ENCODE assay signal across 10 cellular contexts in genomic region chr7:93016085-93016471, GRCh38.
DNase-seq lines count a peak whose midpoint lies in the region; ATAC-seq, FAIRE-seq and TF ChIP-seq lines count a peak whose summit lies in the region.
"Had no signal": no experiment of that assay in that cellular context is flagged by ENCODE, and none has a peak within 500 bp of the region (broad histone marks: within the 10 kb centered on the region; RNA-seq: fewer than 3 reads in every experiment).

No MANE protein-coding gene starts in this region.

- no peaks in the 10 kb centered on the region for H3K36me3 ChIP-seq in BLaER1 treated with 17β-estradiol and CSF1 and Interleukin-3, amounts not matched to agents 10 nM and 100 nM
- H3K36me3 ChIP-seq in K562 (ENCODE audit: control insufficient read depth, insufficient read depth, low read length): no peaks in the 10 kb centered on the region

- H3K9ac ChIP-seq in BLaER1 treated with 17β-estradiol and CSF1 and Interleukin-3, amounts not matched to agents 10 nM and 100 nM: peak overlapping the region in 4 of 11 experiments; percentile 13 to 41 (median 39); a peak in 3 of 22 replicates
- peak overlapping the region in 1 of 2 experiments; percentile 29; a peak in 1 of 4 replicates for H3K9ac ChIP-seq in K562 (ENCODE audit: insufficient read depth in 1 of 2, low read depth in 2 of 2, low read length in 2 of 2)

- no peak for TF ChIP-seq CTCF in K562 (IDR thresholded peaks at IDR 0.05 in 2 of 3, conservative IDR thresholded peaks at IDR 0.05 in 1 of 3; ENCODE audit: insufficient read depth in 2 of 3, low read depth in 1 of 3, low read length in 3 of 3)
- no peak for TF ChIP-seq CTCF in glutamatergic neuron (IDR thresholded peaks at IDR 0.05; ENCODE audit: partially characterized antibody, unreplicated experiment)

- no peak overlapping the region for H3K27ac Mint-ChIP-seq in glutamatergic neuron (ENCODE audit: unreplicated experiment)

- H3K27me3 Mint-ChIP-seq in glutamatergic neuron (ENCODE audit: unreplicated experiment): peaks cover 2% of the 10 kb centered on the region

- no peaks in the 10 kb centered on the region for H3K9me3 ChIP-seq in BLaER1 treated with 17β-estradiol and CSF1 and Interleukin-3, amounts not matched to agents 10 nM and 100 nM (replicated peaks in 1 of 11)
- no peaks in the 10 kb centered on the region for H3K9me3 ChIP-seq in K562 (replicated peaks; ENCODE audit: control insufficient read depth, insufficient read depth, low read depth, low read length)

- POLR2A ChIA-PET in K562 (lab: Yijun Ruan, JAX): interaction anchor here (0.9 to 1.2 kb wide), 3 partner anchors 11 to 476 kb away, joined by 3 to 4 read pairs (median 3); no protein-coding TSS in a partner anchor

- H3K4me2 ChIP-seq in BLaER1 treated with 17β-estradiol and CSF1 and Interleukin-3, amounts not matched to agents 10 nM and 100 nM: peak overlapping the region; percentile 12 to 65 (median 46); a peak in 21 of 22 replicates
- H3K4me2 ChIP-seq in K562 (ENCODE audit: insufficient read depth, low read length): no peak overlapping the region; the same call in 1 of the 2 replicates

- peak overlapping the region; percentile 79 for H2AFZ ChIP-seq in K562 (ENCODE audit: low read depth, low read length)

- DNase-seq in LHCN-M2 (ENCODE audit: low read depth) (peak; percentile 63), K562 (ENCODE audit: extremely low read depth in 1 of 4, low spot score in 3 of 4) (no peak), myocyte (ENCODE audit: low read depth) (peak; percentile 55), middle frontal gyrus (ENCODE audit: extremely low spot score, low spot score) (no peak), NCI-H526 treated with DMSO at 0.1 percent for 48 hours (lab: John Stamatoyannopoulos, UW) (no peak), glutamatergic neuron (no peak)
- DNase-seq: activated effector memory CD4-positive, alpha-beta T cell treated with Interleukin-2 at 50 U/mL for 16 hours; SHP77 treated with DMSO at 0.1 percent for 48 hours had no signal

- intact Hi-C loops in K562 (cut with micrococcal nuclease): no loop called here

- H3K4me3 ChIP-seq in BLaER1 treated with 17β-estradiol and CSF1 and Interleukin-3, amounts not matched to agents 10 nM and 100 nM: no peak overlapping the region
- H3K4me3 ChIP-seq in K562: no peak overlapping the region

- H3K27ac ChIP-seq in BLaER1 treated with 17β-estradiol and CSF1 and Interleukin-3, amounts not matched to agents 10 nM and 100 nM: peak overlapping the region in 8 of 11 experiments; percentile 14 to 40 (median 19); a peak in 10 of 22 replicates
- no peak overlapping the region for H3K27ac ChIP-seq in K562 (ENCODE audit: extremely low read depth, low read depth, low read length)

- FAIRE-seq in K562 (lab: Jason Lieb, UNC): no peak

- ATAC-seq in K562: peak; percentile 40
- ATAC-seq in GM21528 (IDR thresholded peaks at IDR 0.05; ENCODE audit: low FRiP score, unreplicated experiment): no peak

- H3K4me1 ChIP-seq in BLaER1 treated with 17β-estradiol and CSF1 and Interleukin-3, amounts not matched to agents 10 nM and 100 nM: peaks cover 13 to 39% (median 23%) of the 10 kb centered on the region in 10 experiments; a peak in 19 of 20 replicates
- H3K4me1 ChIP-seq in K562 (replicated peaks in 1 of 2; ENCODE audit: control insufficient read depth in 2 of 2, insufficient read depth in 2 of 2, low read length in 2 of 2): peaks cover 8 to 35% of the 10 kb centered on the region in 2 experiments; a peak in 4 of 5 replicates

- no peak for TF ChIP-seq POLR2A in K562 (conservative IDR thresholded peaks at IDR 0.05)

- CTCF ChIA-PET in K562 (lab: Yijun Ruan, JAX; ENCODE audit: low intra/inter-chr PET ratio): no interaction called here

- no peaks in the 10 kb centered on the region for H3K36me3 Mint-ChIP-seq in glutamatergic neuron (ENCODE audit: unreplicated experiment)

- no peak for TF ChIP-seq RAD21 in K562 (CRISPR knock-in tag; conservative IDR thresholded peaks at IDR 0.05 in 1 of 2, IDR thresholded peaks at IDR 0.05 in 1 of 2)

- in situ Hi-C loops in K562 (cut with MboI): no loop called here

- no peaks in the 10 kb centered on the region for H3K9me1 ChIP-seq in K562 (ENCODE audit: control insufficient read depth, insufficient read depth, low read length)

- H3K9me3 Mint-ChIP-seq in glutamatergic neuron (ENCODE audit: unreplicated experiment): no peaks in the 10 kb centered on the region

- H3K27me3 ChIP-seq in BLaER1 treated with 17β-estradiol and CSF1 and Interleukin-3, amounts not matched to agents 10 nM and 100 nM: no peaks in the 10 kb centered on the region
- H3K27me3 ChIP-seq in K562 (ENCODE audit: control insufficient read depth in 2 of 2, insufficient read depth in 2 of 2, low read length in 2 of 2): no peaks in the 10 kb centered on the region

- TF ChIP-seq EP300 in K562 (IDR thresholded peaks at IDR 0.05; ENCODE audit: low read length): no peak

- H3K4me3 Mint-ChIP-seq in glutamatergic neuron (ENCODE audit: unreplicated experiment): no peak overlapping the region

- WGBS in K562 (ENCODE audit: insufficient coverage, low coverage, missing lambda C conversion rate): 3% methylated on average over 4 of the region's 4 CpGs

- H4K20me1 ChIP-seq in BLaER1 treated with 17β-estradiol and CSF1 and Interleukin-3, amounts not matched to agents 10 nM and 100 nM: no peaks in the 10 kb centered on the region
- H4K20me1 ChIP-seq in K562 (replicated peaks; ENCODE audit: control insufficient read depth, insufficient read depth, low read length): no peaks in the 10 kb centered on the region

- BruUV-seq in K562 (replicated peaks; lab: Mats Ljungman, UMichigan): no TSS peak

- peaks cover 2% of the 10 kb centered on the region for H3K4me1 Mint-ChIP-seq in glutamatergic neuron (ENCODE audit: low read depth, unreplicated experiment)

- H3K79me2 ChIP-seq in K562 (ENCODE audit: control insufficient read depth, insufficient read depth, low read length): no peaks in the 10 kb centered on the region

TF ChIP-seq in K562, 482 proteins besides CTCF, POLR2A, EP300 and RAD21:
- TF ChIP-seq CEBPB (tag; IDR thresholded peaks at IDR 0.05) (0 out of 2 replicates have a peak, but pooled peaks have one; percentile 21), MEIS2 (IDR thresholded peaks at IDR 0.05; ENCODE audit: partially characterized antibody) (peak; percentile 50), FOXJ3 (CRISPR knock-in tag; IDR thresholded peaks at IDR 0.05) (no peak), FOXK2 (conservative IDR thresholded peaks at IDR 0.05 in 1 of 2, IDR thresholded peaks at IDR 0.05 in 1 of 2; ENCODE audit: low read depth in 2 of 2) (no peak), MAFG (tag; conservative IDR thresholded peaks at IDR 0.05) (no peak), SMARCE1 (IDR thresholded peaks at IDR 0.05) (peak; percentile 66; the same call in 1 of the 2 replicates), POLR3A (IDR thresholded peaks at IDR 0.05; ENCODE audit: borderline replicate concordance, extremely low read depth, insufficient read depth, insufficient read length) (no peak), RCOR1 (IDR thresholded peaks at IDR 0.05; ENCODE audit: borderline replicate concordance in 1 of 2, low read depth in 2 of 2, low read length in 2 of 2) (0 out of 4 replicates have a peak, but pooled peaks of 1 of the 2 experiments have one; percentile 21), ETV1 (tag; conservative IDR thresholded peaks at IDR 0.05; ENCODE audit: low read depth) (0 out of 2 replicates have a peak, but pooled peaks have one; percentile 51), ELF2 (CRISPR knock-in tag; IDR thresholded peaks at IDR 0.05) (no peak), DPF2 (IDR thresholded peaks at IDR 0.05) (0 out of 2 replicates have a peak, but pooled peaks have one; percentile 45), BCL6 (CRISPR knock-in tag; IDR thresholded peaks at IDR 0.05) (no peak), PBX2 (CRISPR knock-in tag; IDR thresholded peaks at IDR 0.05; ENCODE audit: low read depth) (no peak), PBX2 (tag; conservative IDR thresholded peaks at IDR 0.05; ENCODE audit: low read depth) (peak; percentile 49; the same call in 1 of the 2 replicates), NFIC (IDR thresholded peaks at IDR 0.05) (peak; percentile 61), KAT2B (IDR thresholded peaks at IDR 0.05; ENCODE audit: low read depth, low read length) (no peak)
- TF ChIP-seq, protein P1, sequence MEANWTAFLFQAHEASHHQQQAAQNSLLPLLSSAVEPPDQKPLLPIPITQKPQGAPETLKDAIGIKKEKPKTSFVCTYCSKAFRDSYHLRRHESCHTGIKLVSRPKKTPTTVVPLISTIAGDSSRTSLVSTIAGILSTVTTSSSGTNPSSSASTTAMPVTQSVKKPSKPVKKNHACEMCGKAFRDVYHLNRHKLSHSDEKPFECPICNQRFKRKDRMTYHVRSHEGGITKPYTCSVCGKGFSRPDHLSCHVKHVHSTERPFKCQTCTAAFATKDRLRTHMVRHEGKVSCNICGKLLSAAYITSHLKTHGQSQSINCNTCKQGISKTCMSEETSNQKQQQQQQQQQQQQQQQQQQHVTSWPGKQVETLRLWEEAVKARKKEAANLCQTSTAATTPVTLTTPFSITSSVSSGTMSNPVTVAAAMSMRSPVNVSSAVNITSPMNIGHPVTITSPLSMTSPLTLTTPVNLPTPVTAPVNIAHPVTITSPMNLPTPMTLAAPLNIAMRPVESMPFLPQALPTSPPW (CRISPR knock-in tag; IDR thresholded peaks at IDR 0.05): peak; percentile 77

Comparison
In these comparisons a context has a peak if more than half of its experiments do, and no peak if none do; other contexts are left out.
1. DNase-seq: peak in LHCN-M2 (single experiment) and myocyte (single experiment); none in K562 (0 of 4), middle frontal gyrus (single experiment), NCI-H526 treated with DMSO at 0.1 percent for 48 hours (single experiment) and glutamatergic neuron (single experiment).